8 cellular contexts compared by ENCODE assay signal in the genomic region with DNA sequence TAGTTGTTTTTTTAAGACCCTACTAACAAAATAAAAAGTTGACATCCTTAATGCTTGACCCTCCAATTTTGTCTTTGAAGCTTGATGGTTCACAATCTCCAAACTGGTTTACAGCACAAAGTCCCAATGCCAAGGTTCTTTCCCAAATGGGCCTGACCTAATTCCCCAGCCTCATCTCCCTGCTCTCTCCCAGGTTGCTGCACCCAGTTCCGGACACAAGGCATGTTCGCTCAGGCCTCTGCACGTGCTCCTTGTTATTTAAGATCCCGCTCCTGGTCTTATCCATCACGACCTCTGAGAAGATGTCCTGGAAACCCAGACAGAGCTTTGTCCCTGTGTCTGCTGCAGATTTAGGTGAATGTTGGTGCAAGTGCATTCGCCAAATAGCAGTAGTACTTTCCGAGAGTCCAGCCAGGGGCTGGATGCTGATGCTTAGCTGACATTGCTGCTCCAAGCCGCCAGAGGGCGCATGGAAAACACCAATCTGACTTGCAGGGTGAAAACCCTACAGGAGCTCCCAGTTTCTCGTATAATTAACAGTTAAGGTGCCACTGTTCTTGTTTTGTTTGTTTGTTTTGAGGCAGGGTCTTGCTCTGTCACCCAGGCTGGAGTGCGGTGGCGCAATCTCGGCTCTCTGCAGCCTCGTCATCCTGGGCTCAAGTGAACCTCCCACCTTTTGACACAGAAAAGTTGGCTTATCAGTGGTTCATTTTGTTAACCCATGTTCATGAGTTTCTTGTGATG. TPM values are rescaled to one million over a fixed set of nuclear protein-coding genes. Genes with fewer than 3 reads are reported as not detected.
DNase-seq lines count a peak whose midpoint lies in the region; ATAC-seq, FAIRE-seq and TF ChIP-seq lines count a peak whose summit lies in the region.

No MANE protein-coding gene starts in this region.

- TF ChIP-seq EP300 in esophagus muscularis mucosa (IDR thresholded peaks at IDR 0.05) = no peak

- H3K79me2 ChIP-seq in OCI-LY7 (ENCODE audit: insufficient read depth, low read depth, low read length) = no peaks in the 10 kb centered on the region

- peaks cover 4 to 6% of the 10 kb centered on the region in 2 donors for H3K4me1 Mint-ChIP-seq in natural killer cell treated with Interleukin-12 subunit alpha and Interleukin-12 subunit beta and Interleukin-15 and Interleukin-18, amount 100 ng/mL, for 72 hours (ENCODE audit: low read depth in 2 of 2)
- H3K4me1 Mint-ChIP-seq in stimulated activated naive B cell treated with anti-CD40 and anti-IgM and Interleukin-4, amounts not matched to agents 10 μg/mL and 1 μg/mL and 100 μg/mL, for 72 hours = peaks cover 10 to 13% of the 10 kb centered on the region in 2 donors

- H3K9me3 ChIP-seq in OCI-LY7 (ENCODE audit: low read length) (no peaks in the 10 kb centered on the region), esophagus muscularis mucosa (no peaks in the 10 kb centered on the region)

- H4K20me1 ChIP-seq in OCI-LY7 (ENCODE audit: insufficient read depth, low read length) = no peaks in the 10 kb centered on the region

- no peaks in the 10 kb centered on the region for H3K9me3 Mint-ChIP-seq in natural killer cell treated with Interleukin-12 subunit alpha and Interleukin-12 subunit beta and Interleukin-15 and Interleukin-18, amount 100 ng/mL, for 72 hours
- H3K9me3 Mint-ChIP-seq in stimulated activated naive B cell treated with anti-CD40 and anti-IgM and Interleukin-4, amounts not matched to agents 10 μg/mL and 1 μg/mL and 100 μg/mL, for 72 hours = no peaks in the 10 kb centered on the region

- no peak for FAIRE-seq in D721Med (lab: Jason Lieb, UNC)

- H3K9me2 ChIP-seq in OCI-LY7 (ENCODE audit: insufficient read depth, low read length) = no peaks in the 10 kb centered on the region

- H2AFZ ChIP-seq in OCI-LY7 (ENCODE audit: low read length) = no peak overlapping the region

- no peaks in the 10 kb centered on the region for H3K36me3 Mint-ChIP-seq in natural killer cell treated with Interleukin-12 subunit alpha and Interleukin-12 subunit beta and Interleukin-15 and Interleukin-18, amount 100 ng/mL, for 72 hours
- no peaks in the 10 kb centered on the region for H3K36me3 Mint-ChIP-seq in stimulated activated naive B cell treated with anti-CD40 and anti-IgM and Interleukin-4, amounts not matched to agents 10 μg/mL and 1 μg/mL and 100 μg/mL, for 72 hours

- no peak for TF ChIP-seq POLR2A in esophagus muscularis mucosa (IDR thresholded peaks at IDR 0.05; ENCODE audit: low read depth)

- CTCF ChIA-PET in OCI-LY7 (lab: Charles Lee; ENCODE audit: unreplicated experiment) = interaction anchor here (1.0 to 1.2 kb wide), 3 partner anchors 71 to 74 kb away, joined by 3 to 7 read pairs (median 4); no protein-coding TSS in a partner anchor

- no peak overlapping the region for H3K4me3 ChIP-seq in OCI-LY7 (ENCODE audit: low read depth, low read length, poor library complexity, severe bottlenecking)
- H3K4me3 ChIP-seq in esophagus muscularis mucosa = no peak overlapping the region

- no peaks in the 10 kb centered on the region for H3K27me3 ChIP-seq in esophagus muscularis mucosa

- intact Hi-C loops in OCI-LY7 (cut with micrococcal nuclease; ENCODE audit: unreplicated experiment) = loop anchor here (1.0 to 10.0 kb wide), 2 partner anchors 72 to 148 kb away; partner anchors contain the start of genes IRGQ and ZNF576
- intact Hi-C loops in esophagus muscularis mucosa (cut with DNase I) = loop anchor here (1.0 kb wide), 1 partner anchor 72 kb away; no protein-coding TSS in a partner anchor

- peak; percentile 95 for TF ChIP-seq CTCF in D721Med (IDR thresholded peaks at IDR 0.05; ENCODE audit: insufficient read depth, missing control alignments)
- peak; percentile 94 for TF ChIP-seq CTCF in OCI-LY7 (conservative IDR thresholded peaks at IDR 0.05; ENCODE audit: low read length)
- peak; percentile 93 to 98 (median 96) for TF ChIP-seq CTCF in esophagus muscularis mucosa (IDR thresholded peaks at IDR 0.05)

- POLR2A ChIA-PET in OCI-LY7 (lab: Charles Lee) = interaction anchor here (0.6 to 0.8 kb wide), 2 partner anchors 202 to 231 kb away, joined by 3 read pairs; no protein-coding TSS in a partner anchor

- no peaks in the 10 kb centered on the region for H3K4me1 ChIP-seq in OCI-LY7 (ENCODE audit: insufficient read depth, low read length, poor library complexity, severe bottlenecking)
- H3K4me1 ChIP-seq in esophagus muscularis mucosa = peaks cover 0 to 7% (median 3%) of the 10 kb centered on the region in 4 donors

- no peaks in the 10 kb centered on the region for H3K36me3 ChIP-seq in OCI-LY7 (ENCODE audit: insufficient read depth, low read length)
- no peaks in the 10 kb centered on the region for H3K36me3 ChIP-seq in esophagus muscularis mucosa

- H3K27ac ChIP-seq in OCI-LY7 (ENCODE audit: low read depth, low read length, poor library complexity, severe bottlenecking) (no peak overlapping the region), esophagus muscularis mucosa (replicated peaks in 1 of 4) (no peak overlapping the region)

- peak; percentile 51 for DNase-seq in D721Med (ENCODE audit: insufficient read length, low spot score)
- peak; percentile 95 for DNase-seq in HT-29 (ENCODE audit: low spot score)
- peak; percentile 77 for DNase-seq in OCI-LY7 (ENCODE audit: low spot score)
- DNase-seq in activated T-cell treated with anti-CD3 and anti-CD28 coated beads for 4 hours = peak; percentile 73
- DNase-seq in esophagus muscularis mucosa (ENCODE audit: extremely low spot score) = no peak
- DNase-seq in natural killer cell treated with Interleukin-12 subunit alpha and Interleukin-12 subunit beta and Interleukin-15 and Interleukin-18, amount 100 ng/mL, for 72 hours (ENCODE audit: low spot score) = peak; percentile 78
- peak; percentile 61 for DNase-seq in stimulated activated naive B cell treated with anti-CD40 and anti-IgM and Interleukin-4, amounts not matched to agents 10 μg/mL and 1 μg/mL and 100 μg/mL, for 72 hours

- ATAC-seq in natural killer cell treated with Interleukin-12 subunit alpha and Interleukin-12 subunit beta and Interleukin-15 and Interleukin-18, amount 100 ng/mL, for 72 hours = peak; percentile 68 to 77
- ATAC-seq in stimulated activated naive B cell treated with anti-CD40 and anti-IgM and Interleukin-4, amounts not matched to agents 10 μg/mL and 1 μg/mL and 100 μg/mL, for 72 hours (replicated peaks) = peak; percentile 81 to 87
- ATAC-seq in HG02588 (IDR thresholded peaks at IDR 0.05; ENCODE audit: unreplicated experiment) = no peak

- H3K4me2 ChIP-seq in OCI-LY7 (ENCODE audit: low read length) = no peak overlapping the region

- BruUV-seq in OCI-LY7 (replicated peaks; lab: Mats Ljungman, UMichigan) = no TSS peak

- H3K27me3 Mint-ChIP-seq in natural killer cell treated with Interleukin-12 subunit alpha and Interleukin-12 subunit beta and Interleukin-15 and Interleukin-18, amount 100 ng/mL, for 72 hours = no peaks in the 10 kb centered on the region
- H3K27me3 Mint-ChIP-seq in stimulated activated naive B cell treated with anti-CD40 and anti-IgM and Interleukin-4, amounts not matched to agents 10 μg/mL and 1 μg/mL and 100 μg/mL, for 72 hours = no peaks in the 10 kb centered on the region

- WGBS in esophagus muscularis mucosa = 31% methylated on average over 11 of the region's 14 CpGs

- no peak overlapping the region for H3K27ac Mint-ChIP-seq in natural killer cell treated with Interleukin-12 subunit alpha and Interleukin-12 subunit beta and Interleukin-15 and Interleukin-18, amount 100 ng/mL, for 72 hours
- no peak overlapping the region for H3K27ac Mint-ChIP-seq in stimulated activated naive B cell treated with anti-CD40 and anti-IgM and Interleukin-4, amounts not matched to agents 10 μg/mL and 1 μg/mL and 100 μg/mL, for 72 hours

- H3K4me3 Mint-ChIP-seq in natural killer cell treated with Interleukin-12 subunit alpha and Interleukin-12 subunit beta and Interleukin-15 and Interleukin-18, amount 100 ng/mL, for 72 hours = no peak overlapping the region
- H3K4me3 Mint-ChIP-seq in stimulated activated naive B cell treated with anti-CD40 and anti-IgM and Interleukin-4, amounts not matched to agents 10 μg/mL and 1 μg/mL and 100 μg/mL, for 72 hours = no peak overlapping the region

RNA-seq across cellular contexts. Expression of gene LYPD3, which starts 18.5 kb away (rescaled TPM):
- 0.05 and 0.78 TPM in 2 replicates for total RNA-seq in HT-29 (2014; rRNA removed; shearing (Covaris generic))
- total RNA-seq in OCI-LY7 (2014; rRNA removed; shearing (Covaris generic)) = not detected in 2 replicates
- total RNA-seq in OCI-LY7 (2022) = 0.42 TPM in 1 of 2 replicates, not detected in the other
- 1 to 10 TPM in 1 of 4 donors, under 1 TPM in 3; 0.42 to 1.4 (median 0.84) TPM for total RNA-seq in esophagus muscularis mucosa
- not detected for total RNA-seq in natural killer cell treated with Interleukin-12 subunit alpha and Interleukin-12 subunit beta and Interleukin-15 and Interleukin-18, amount 100 ng/mL, for 72 hours

RNA-seq across cellular contexts. Expression of gene TEX101, which starts 32.2 kb away (rescaled TPM):
- not detected in 2 replicates for total RNA-seq in HT-29 (2014; rRNA removed; shearing (Covaris generic))
- total RNA-seq in OCI-LY7 (2014; rRNA removed; shearing (Covaris generic)) = not detected in 2 replicates
- total RNA-seq in OCI-LY7 (2022) (not detected in 2 replicates), esophagus muscularis mucosa (not detected)
- total RNA-seq in natural killer cell treated with Interleukin-12 subunit alpha and Interleukin-12 subunit beta and Interleukin-15 and Interleukin-18, amount 100 ng/mL, for 72 hours = not detected

RNA-seq across cellular contexts. Expression of gene PHLDB3, which starts 57.6 kb away (rescaled TPM):
- total RNA-seq in HT-29 (2014; rRNA removed; shearing (Covaris generic)) = 45.7 and 52.4 TPM in 2 replicates
- 12.9 and 20.6 TPM in 2 replicates for total RNA-seq in OCI-LY7 (2014; rRNA removed; shearing (Covaris generic))
- total RNA-seq in OCI-LY7 (2022) (6.0 and 9.9 TPM in 2 replicates), esophagus muscularis mucosa (10 to 100 TPM; 10.3 to 16.2 (median 12.6) TPM)
- 10 to 100 TPM; 10.5 to 18.7 TPM for total RNA-seq in natural killer cell treated with Interleukin-12 subunit alpha and Interleukin-12 subunit beta and Interleukin-15 and Interleukin-18, amount 100 ng/mL, for 72 hours
